ENCODE assay signal across 1 cellular context in genomic region chr19:18939922-18940775, GRCh38.
TF ChIP-seq lines count a peak whose summit lies in the region.

No MANE protein-coding gene starts in this region.

TF ChIP-seq in HepG2, 621 proteins besides CTCF, POLR2A, EP300 and RAD21 (continued from another document and continues in another):
- TF ChIP-seq HNF1A (IDR thresholded peaks at IDR 0.05; ENCODE audit: low read depth) (peak; percentile 6; the same call in 1 of the 2 replicates), HNF1A (CRISPR knock-in tag; IDR thresholded peaks at IDR 0.05; ENCODE audit: borderline replicate concordance) (no peak), ZNF790 (CRISPR knock-in tag; IDR thresholded peaks at IDR 0.05; ENCODE audit: borderline replicate concordance) (no peak), ZNF614 (CRISPR knock-in tag; IDR thresholded peaks at IDR 0.05; ENCODE audit: borderline replicate concordance) (peak; percentile 18; the same call in 1 of the 2 replicates), ZFX (CRISPR knock-in tag; IDR thresholded peaks at IDR 0.05; ENCODE audit: low read depth) (peak; percentile 32; the same call in 1 of the 2 replicates), TRAFD1 (CRISPR knock-in tag; IDR thresholded peaks at IDR 0.05; ENCODE audit: borderline replicate concordance) (0 out of 2 replicates have a peak, but pooled peaks have one; percentile 51), ZSCAN31 (CRISPR knock-in tag; IDR thresholded peaks at IDR 0.05; ENCODE audit: low read depth) (peak; percentile 14; the same call in 1 of the 2 replicates), SIX4 (CRISPR knock-in tag; IDR thresholded peaks at IDR 0.05) (peak; percentile 73), KDM5B (CRISPR knock-in tag; IDR thresholded peaks at IDR 0.05; ENCODE audit: borderline replicate concordance) (0 out of 2 replicates have a peak, but pooled peaks have one; percentile 18), MXD1 (CRISPR knock-in tag; IDR thresholded peaks at IDR 0.05) (no peak), ETV5 (CRISPR knock-in tag; IDR thresholded peaks at IDR 0.05; ENCODE audit: borderline replicate concordance) (no peak; the same call in 1 of the 2 replicates), ELF1 (CRISPR knock-in tag; IDR thresholded peaks at IDR 0.05) (no peak), ZNF281 (CRISPR knock-in tag; IDR thresholded peaks at IDR 0.05; ENCODE audit: borderline replicate concordance) (peak; percentile 96), NFKB2 (CRISPR knock-in tag; IDR thresholded peaks at IDR 0.05; ENCODE audit: borderline replicate concordance) (0 out of 2 replicates have a peak, but pooled peaks have one; percentile 26), KDM1A (CRISPR knock-in tag; IDR thresholded peaks at IDR 0.05) (no peak), ZNF687 (CRISPR knock-in tag; IDR thresholded peaks at IDR 0.05) (peak; percentile 66), ZBTB37 (CRISPR knock-in tag; IDR thresholded peaks at IDR 0.05) (peak; percentile 39; the same call in 1 of the 2 replicates), RXRB (CRISPR knock-in tag; IDR thresholded peaks at IDR 0.05; ENCODE audit: borderline replicate concordance) (peak; percentile 14; the same call in 1 of the 2 replicates), MXD3 (CRISPR knock-in tag; IDR thresholded peaks at IDR 0.05) (0 out of 2 replicates have a peak, but pooled peaks have one; percentile 0), ZBTB10 (CRISPR knock-in tag; IDR thresholded peaks at IDR 0.05; ENCODE audit: borderline replicate concordance) (peak; percentile 91; the same call in 1 of the 2 replicates), ZNF629 (CRISPR knock-in tag; conservative IDR thresholded peaks at IDR 0.05) (no peak), ZNF737 (CRISPR knock-in tag; IDR thresholded peaks at IDR 0.05; ENCODE audit: borderline replicate concordance) (no peak), EEA1 (CRISPR knock-in tag; IDR thresholded peaks at IDR 0.05; ENCODE audit: borderline replicate concordance) (0 out of 2 replicates have a peak, but pooled peaks have one; percentile 47), JUND (CRISPR knock-in tag; IDR thresholded peaks at IDR 0.05) (no peak), SP140L (CRISPR knock-in tag; IDR thresholded peaks at IDR 0.05; ENCODE audit: borderline replicate concordance) (no peak), CEBPG (CRISPR knock-in tag; IDR thresholded peaks at IDR 0.05) (no peak), IRF9 (CRISPR knock-in tag; IDR thresholded peaks at IDR 0.05; ENCODE audit: borderline replicate concordance) (peak; percentile 55; the same call in 1 of the 2 replicates), SAP130 (CRISPR knock-in tag; IDR thresholded peaks at IDR 0.05; ENCODE audit: low read depth) (peak; percentile 41; the same call in 1 of the 2 replicates), LCORL (IDR thresholded peaks at IDR 0.05) (no peak), LCORL (CRISPR knock-in tag; IDR thresholded peaks at IDR 0.05) (0 out of 2 replicates have a peak, but pooled peaks have one; percentile 38), HDAC1 (CRISPR knock-in tag; IDR thresholded peaks at IDR 0.05) (0 out of 2 replicates have a peak, but pooled peaks have one; percentile 11), ZNF710 (CRISPR knock-in tag; IDR thresholded peaks at IDR 0.05; ENCODE audit: borderline replicate concordance) (0 out of 2 replicates have a peak, but pooled peaks have one; percentile 31), CREM (IDR thresholded peaks at IDR 0.05) (no peak), CREM (CRISPR knock-in tag; IDR thresholded peaks at IDR 0.05) (no peak), ZNF205 (CRISPR knock-in tag; IDR thresholded peaks at IDR 0.05) (0 out of 2 replicates have a peak, but pooled peaks have one; percentile 28)
